Comparison of ENCODE assay signal across 8 cellular contexts in genomic region chr19:7943444-7944176, GRCh38. TPM values are rescaled to one million over a fixed set of nuclear protein-coding genes. Genes with fewer than 3 reads are reported as not detected.
DNase-seq lines count a peak whose midpoint lies in the region; ATAC-seq and TF ChIP-seq lines count a peak whose summit lies in the region.

Gene TIMM44, minus strand, starts transcription at chr19:7943666. Its CDS starts 15 bp downstream, at chr19:7943651.

- peaks cover 33% of the 10 kb centered on the region for H3K36me3 ChIP-seq in DOHH2 (ENCODE audit: control insufficient read depth, low read length)
- H3K36me3 ChIP-seq in GM23338 (ENCODE audit: insufficient read depth), result peaks cover 10% of the 10 kb centered on the region

- H3K27ac Mint-ChIP-seq in GM23338 (peak within 1 kb of the TSS; percentile 100), naive B cell (peak within 1 kb of the TSS; percentile 97 to 100 (median 99))
- peak within 1 kb of the TSS; percentile 88 for H3K27ac Mint-ChIP-seq in stimulated activated memory B cell treated with anti-CD40 and anti-IgM and Interleukin-4, amounts not matched to agents 10 μg/mL and 1 μg/mL and 100 μg/mL, for 72 hours

- peak within 1 kb of the TSS; percentile 68; the same call in 1 of the 2 replicates for H2AFZ ChIP-seq in GM23338

- DNase-seq in GM23338 (ENCODE audit: low spot score) (peak; percentile 100), LHCN-M2 (ENCODE audit: low read depth) (peak; percentile 100), RPMI8226 (peak; percentile 99), fibroblast of gingiva (ENCODE audit: low read depth) (peak; percentile 99), naive B cell (peak; percentile 100)
- DNase-seq in activated T-helper 1 cell treated with anti-CD3 and anti-CD28 coated beads, Interleukin-2, amount 50 U/mL, for 16 hours (ENCODE audit: low read depth in 1 of 2, low spot score in 1 of 2), result peak; percentile 96 to 97

- peaks cover 53% of the 10 kb centered on the region for H3K36me3 Mint-ChIP-seq in GM23338 (ENCODE audit: low read depth)
- peaks cover 5 to 9% of the 10 kb centered on the region in 2 donors for H3K36me3 Mint-ChIP-seq in naive B cell
- peaks cover 16% of the 10 kb centered on the region for H3K36me3 Mint-ChIP-seq in stimulated activated memory B cell treated with anti-CD40 and anti-IgM and Interleukin-4, amounts not matched to agents 10 μg/mL and 1 μg/mL and 100 μg/mL, for 72 hours

- H3K9me3 Mint-ChIP-seq in GM23338 (peaks cover 14% of the 10 kb centered on the region), naive B cell (no peaks in the 10 kb centered on the region)
- no peaks in the 10 kb centered on the region for H3K9me3 Mint-ChIP-seq in stimulated activated memory B cell treated with anti-CD40 and anti-IgM and Interleukin-4, amounts not matched to agents 10 μg/mL and 1 μg/mL and 100 μg/mL, for 72 hours

- H3K79me2 ChIP-seq in DOHH2 (ENCODE audit: control insufficient read depth, low read length) (peaks cover 57% of the 10 kb centered on the region), GM23338 (replicated peaks; ENCODE audit: insufficient read depth) (peaks cover 53% of the 10 kb centered on the region)

- no peak for TF ChIP-seq CTCF in DOHH2 (IDR thresholded peaks at IDR 0.05; ENCODE audit: low read depth, low read length, poor library complexity, severe bottlenecking)
- TF ChIP-seq CTCF in GM23338 (conservative IDR thresholded peaks at IDR 0.05; ENCODE audit: low read depth in 2 of 2), result no peak

- H4K20me1 ChIP-seq in DOHH2 (ENCODE audit: control insufficient read depth, insufficient read depth, low read depth, low read length), result peaks cover 4% of the 10 kb centered on the region; the same call in 1 of the 2 replicates
- peaks cover 17% of the 10 kb centered on the region for H4K20me1 ChIP-seq in GM23338 (replicated peaks; ENCODE audit: insufficient read depth)

- H3K9me3 ChIP-seq in DOHH2 (ENCODE audit: control insufficient read depth, insufficient read depth, low read length), result no peaks in the 10 kb centered on the region

- H3K4me3 Mint-ChIP-seq in GM23338 (peak within 1 kb of the TSS; percentile 94), naive B cell (peak within 1 kb of the TSS; percentile 80 to 95 (median 92))
- peak within 1 kb of the TSS; percentile 85 for H3K4me3 Mint-ChIP-seq in stimulated activated memory B cell treated with anti-CD40 and anti-IgM and Interleukin-4, amounts not matched to agents 10 μg/mL and 1 μg/mL and 100 μg/mL, for 72 hours

- H3K4me1 Mint-ChIP-seq in GM23338, result peaks cover 13% of the 10 kb centered on the region; the same call in 2 of the 3 replicates
- H3K4me1 Mint-ChIP-seq in naive B cell, result peaks cover 18 to 36% (median 26%) of the 10 kb centered on the region in 3 donors
- peaks cover 46% of the 10 kb centered on the region for H3K4me1 Mint-ChIP-seq in stimulated activated memory B cell treated with anti-CD40 and anti-IgM and Interleukin-4, amounts not matched to agents 10 μg/mL and 1 μg/mL and 100 μg/mL, for 72 hours

- H3F3A ChIP-seq in DOHH2 (ENCODE audit: control insufficient read depth, insufficient read depth), result no peaks in the 10 kb centered on the region; the same call in 1 of the 2 replicates
- H3F3A ChIP-seq in GM23338 (replicated peaks; ENCODE audit: low read depth), result peaks cover 6% of the 10 kb centered on the region; the same call in 1 of the 2 replicates

- peaks cover 18% of the 10 kb centered on the region for H3K27me3 Mint-ChIP-seq in GM23338 (ENCODE audit: insufficient read depth, low read depth, poor library complexity)
- no peaks in the 10 kb centered on the region for H3K27me3 Mint-ChIP-seq in naive B cell
- H3K27me3 Mint-ChIP-seq in stimulated activated memory B cell treated with anti-CD40 and anti-IgM and Interleukin-4, amounts not matched to agents 10 μg/mL and 1 μg/mL and 100 μg/mL, for 72 hours, result no peaks in the 10 kb centered on the region

- ATAC-seq in GM23338 (peak; percentile 98), naive B cell (ENCODE audit: low read depth in 2 of 2) (peak; percentile 89 to 90)
- peak; percentile 100 for ATAC-seq in stimulated activated memory B cell treated with anti-CD40 and anti-IgM and Interleukin-4, amounts not matched to agents 10 μg/mL and 1 μg/mL and 100 μg/mL, for 72 hours

- H3K4me1 ChIP-seq in DOHH2 (ENCODE audit: control insufficient read depth, low read length) (peaks cover 22% of the 10 kb centered on the region), GM23338 (ENCODE audit: insufficient read depth) (no peaks in the 10 kb centered on the region; the same call in 1 of the 2 replicates)

- H3K27ac ChIP-seq in DOHH2 (ENCODE audit: low read depth, low read length) (peak within 1 kb of the TSS; percentile 69), GM23338 (ENCODE audit: low read depth) (peak within 1 kb of the TSS; percentile 97)

- H3K9me2 ChIP-seq in DOHH2 (replicated peaks; ENCODE audit: control insufficient read depth, low read length) (no peaks in the 10 kb centered on the region), GM23338 (ENCODE audit: insufficient read depth) (no peaks in the 10 kb centered on the region)

- peak within 1 kb of the TSS; percentile 98 for H3K4me3 ChIP-seq in DOHH2 (ENCODE audit: low read length)
- peak within 1 kb of the TSS; percentile 99 for H3K4me3 ChIP-seq in GM23338

- H3K27me3 ChIP-seq in DOHH2 (ENCODE audit: control insufficient read depth, low read length), result no peaks in the 10 kb centered on the region
- no peaks in the 10 kb centered on the region for H3K27me3 ChIP-seq in GM23338 (ENCODE audit: insufficient read depth)

- H3K4me2 ChIP-seq in DOHH2 (ENCODE audit: low read length) (peak within 1 kb of the TSS; percentile 99), GM23338 (peak within 1 kb of the TSS; percentile 94)

TF ChIP-seq in GM23338, 12 proteins besides CTCF, POLR2A, EP300 and RAD21 (continues in another document):
- TF ChIP-seq JUNB (IDR thresholded peaks at IDR 0.05; ENCODE audit: unreplicated experiment) (no peak), ZNF331 (CRISPR knock-in tag; IDR thresholded peaks at IDR 0.05; ENCODE audit: low read depth) (no peak)
- TF ChIP-seq, protein P1, sequence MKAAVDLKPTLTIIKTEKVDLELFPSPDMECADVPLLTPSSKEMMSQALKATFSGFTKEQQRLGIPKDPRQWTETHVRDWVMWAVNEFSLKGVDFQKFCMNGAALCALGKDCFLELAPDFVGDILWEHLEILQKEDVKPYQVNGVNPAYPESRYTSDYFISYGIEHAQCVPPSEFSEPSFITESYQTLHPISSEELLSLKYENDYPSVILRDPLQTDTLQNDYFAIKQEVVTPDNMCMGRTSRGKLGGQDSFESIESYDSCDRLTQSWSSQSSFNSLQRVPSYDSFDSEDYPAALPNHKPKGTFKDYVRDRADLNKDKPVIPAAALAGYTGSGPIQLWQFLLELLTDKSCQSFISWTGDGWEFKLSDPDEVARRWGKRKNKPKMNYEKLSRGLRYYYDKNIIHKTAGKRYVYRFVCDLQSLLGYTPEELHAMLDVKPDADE (IDR thresholded peaks at IDR 0.05), result no peak

RNA-seq across cellular contexts. Expression of gene TIMM44, which starts in this region (rescaled TPM):
- total RNA-seq in GM23338 (2014; rRNA removed; shearing (Covaris generic)), result 121 and 125 TPM in 2 replicates
- polyA plus RNA-seq in GM23338 (2016; fragmentation: Nextera tagmentation; extraction: Ambion mirVana), result 128 and 131 TPM in 2 replicates
- total RNA-seq in LHCN-M2 (2014; rRNA removed), result 49.0 and 50.5 TPM in 2 replicates
- polyA plus RNA-seq in LHCN-M2 (2012), result 39.0 TPM
- polyA plus RNA-seq in naive B cell (ENCODE audit: low read depth in 6 of 6), result 10 to 100 TPM in 4 of 6 donors, 1 to 10 TPM in 2; 7.8 to 21.0 (median 14.1) TPM

Comparison
In these comparisons a context has a peak if more than half of its experiments do, and no peak if none do; other contexts are left out.
1. Peak in every context shown above with its lines: DNase-seq, ATAC-seq, H3K4me3 ChIP-seq and H3K27ac ChIP-seq.